Comparison of ENCODE assay signal across 19 cellular contexts in genomic region chr6:45657243-45657642, GRCh38.
DNase-seq lines count a peak whose midpoint lies in the region; TF ChIP-seq lines count a peak whose summit lies in the region.
"Had no signal": no experiment of that assay in that cellular context is flagged by ENCODE, and none has a peak within 500 bp of the region (broad histone marks: within the 10 kb centered on the region; RNA-seq: fewer than 3 reads in every experiment).

No MANE protein-coding gene starts in this region.

- H3K36me3 Mint-ChIP-seq in HFFc6 (ENCODE audit: low read depth), result peaks cover 19% of the 10 kb centered on the region
- H3K36me3 Mint-ChIP-seq: stimulated activated naive B cell treated with anti-CD40 and anti-IgM and Interleukin-4, amounts not matched to agents 10 μg/mL and 1 μg/mL and 100 μg/mL, for 72 hours had no signal

- H3K4me3 Mint-ChIP-seq in HFFc6, result peak overlapping the region; percentile 51
- H3K4me3 Mint-ChIP-seq: neural crest cell; stimulated activated naive B cell treated with anti-CD40 and anti-IgM and Interleukin-4, amounts not matched to agents 10 μg/mL and 1 μg/mL and 100 μg/mL, for 72 hours had no signal

- peak overlapping the region; percentile 99 for H3K27ac Mint-ChIP-seq in HFFc6
- H3K27ac Mint-ChIP-seq: stimulated activated naive B cell treated with anti-CD40 and anti-IgM and Interleukin-4, amounts not matched to agents 10 μg/mL and 1 μg/mL and 100 μg/mL, for 72 hours had no signal

- no peak overlapping the region for H3K4me3 ChIP-seq in brain microvascular endothelial cell (ENCODE audit: low read depth, low read length)
- H3K4me3 ChIP-seq in breast epithelium, result no peak overlapping the region
- H3K4me3 ChIP-seq: K562 had no signal

- no peak for TF ChIP-seq POLR2A in breast epithelium (IDR thresholded peaks at IDR 0.05)

- in situ Hi-C loops in brain microvascular endothelial cell (cut with HindIII; ENCODE audit: low pct_ligation_motif_present, low sequenced_read_pairs), result no loop called here

- H3K4me1 Mint-ChIP-seq in HFFc6 (ENCODE audit: low read depth), result peaks cover 85% of the 10 kb centered on the region
- H3K4me1 Mint-ChIP-seq: neural crest cell had no signal

- intact Hi-C loops in breast epithelium (cut with DNase I; ENCODE audit: low total_unique reads), result no loop called here

- H3K27me3 Mint-ChIP-seq in HFFc6 (ENCODE audit: insufficient read depth), result no peaks in the 10 kb centered on the region; the same call in 1 of the 2 replicates

- DNase-seq in AG08396 (ENCODE audit: low spot score) (peak; percentile 36), HFFc6 (peak; percentile 22), brain microvascular endothelial cell (no peak), kidney tubule cell (ENCODE audit: low spot score) (peak; percentile 90), NCI-H1694 (lab: John Stamatoyannopoulos, UW) (no peak), germinal center (ENCODE audit: low spot score) (no peak), 8988T (no peak), breast epithelium (ENCODE audit: low spot score in 2 of 2) (no peak)
- DNase-seq: activated CD4-positive, alpha-beta T cell treated with anti-CD3 and anti-CD28 coated beads for 1 hour; amniotic stem cell; effector memory CD4-positive, alpha-beta T cell; left colon; NCI-H1092 treated with DMSO at 0.1 percent for 48 hours; NCI-H524 treated with DMSO at 0.1 percent for 48 hours; stimulated activated CD4-positive, alpha-beta T cell treated with anti-CD3 and anti-CD28 coated beads, Interleukin-15, amount 100 ng/mL, for 24 hours; stimulated activated naive B cell treated with anti-CD40 and anti-IgM and Interleukin-4, amounts not matched to agents 10 μg/mL and 1 μg/mL and 100 μg/mL, for 72 hours; T1000 had no signal

- H3K9me3 Mint-ChIP-seq in HFFc6, result peaks cover 4% of the 10 kb centered on the region

- peak overlapping the region; percentile 92 for H3K27ac ChIP-seq in brain microvascular endothelial cell
- H3K27ac ChIP-seq in breast epithelium, result no peak overlapping the region

- H3K36me3 ChIP-seq in brain microvascular endothelial cell (replicated peaks), result no peaks in the 10 kb centered on the region
- H3K36me3 ChIP-seq in breast epithelium, result no peaks in the 10 kb centered on the region

- H3K27me3 ChIP-seq in brain microvascular endothelial cell (replicated peaks), result no peaks in the 10 kb centered on the region
- H3K27me3 ChIP-seq in breast epithelium, result no peaks in the 10 kb centered on the region

- H3K4me1 ChIP-seq in breast epithelium, result no peaks in the 10 kb centered on the region

- TF ChIP-seq CTCF in HFFc6 (IDR thresholded peaks at IDR 0.05) (no peak), brain microvascular endothelial cell (IDR thresholded peaks at IDR 0.05; ENCODE audit: low read depth, low read length, missing control alignments) (no peak), breast epithelium (IDR thresholded peaks at IDR 0.05) (no peak)

- H3K9me3 ChIP-seq in breast epithelium, result no peaks in the 10 kb centered on the region

Comparison
In these comparisons a context has a peak if more than half of its experiments do, and no peak if none do; other contexts are left out.
1. DNase-seq: peak in AG08396 (single experiment), HFFc6 (single experiment) and kidney tubule cell (single experiment); none in brain microvascular endothelial cell (single experiment), NCI-H1694 (single experiment), germinal center (single experiment), 8988T (single experiment) and breast epithelium (0 of 2).